Comparison of ENCODE assay signal across 32 cellular contexts in genomic region chr19:48452656-48453480, GRCh38. TPM values are rescaled to one million over a fixed set of nuclear protein-coding genes. Genes with fewer than 3 reads are reported as not detected.
DNase-seq lines count a peak whose midpoint lies in the region; ATAC-seq and TF ChIP-seq lines count a peak whose summit lies in the region.
"Had no signal": no experiment of that assay in that cellular context is flagged by ENCODE, and none has a peak within 500 bp of the region (broad histone marks: within the 10 kb centered on the region; RNA-seq: fewer than 3 reads in every experiment).

No MANE protein-coding gene starts in this region.

- POLR2A ChIA-PET in SK-N-SH (lab: Yijun Ruan, JAX), result no interaction called here

- WGBS in SK-N-SH (ENCODE audit: low lambda C conversion rate), result 94% methylated on average over 24 of the region's 34 CpGs

- intact Hi-C loops in sciatic nerve (cut with DNase I), result no loop called here

- no peak for TF ChIP-seq EP300 in SK-N-SH (IDR thresholded peaks at IDR 0.05; ENCODE audit: borderline replicate concordance in 1 of 2, low read depth in 1 of 2, low read length in 1 of 2)

- H3K9me3 ChIP-seq in SK-N-SH, result no peaks in the 10 kb centered on the region
- H3K9me3 ChIP-seq: body of pancreas, gastrocnemius medialis, HAP-1, ovary, suprapubic skin had no signal

- H3K9me3 Mint-ChIP-seq in type B pancreatic cell, result no peaks in the 10 kb centered on the region
- H3K9me3 Mint-ChIP-seq: activated CD8-positive, alpha-beta T cell treated with anti-CD3 and anti-CD28 coated beads for 36 hours; activated T-helper 1 cell treated with anti-CD3 and anti-CD28 coated beads, Interleukin-12 subunit alpha, Interleukin-12 subunit beta, Interleukin-2, Interleukin-4 antibody, amounts not matched to agents 30 ng/mL and 10 ng/mL and 1 ng/mL, durations not matched to agents 14 hours and 24 hours and 36 hours; CD14-positive monocyte; memory B cell; nephron had no signal

- ATAC-seq in SK-N-SH treated with all-trans-retinoic acid at 6 μM for 48 hours, result no peak
- peak; percentile 47 for ATAC-seq in sciatic nerve
- no peak for ATAC-seq in GM18505 (IDR thresholded peaks at IDR 0.05; ENCODE audit: unreplicated experiment)
- ATAC-seq: activated CD8-positive, alpha-beta T cell treated with anti-CD3 and anti-CD28 coated beads for 36 hours; body of pancreas had no signal

- H3K4me1 ChIP-seq in SK-N-SH (ENCODE audit: control insufficient read depth in 1 of 2, insufficient read depth in 2 of 2, low read depth in 1 of 2, low read length in 1 of 2), result no peaks in the 10 kb centered on the region
- H3K4me1 ChIP-seq: body of pancreas, suprapubic skin had no signal

- no peak overlapping the region for H2AFZ ChIP-seq in SK-N-SH (ENCODE audit: low read depth)
- H2AFZ ChIP-seq: PC-9 had no signal

- CTCF ChIA-PET in SK-N-SH (lab: Yijun Ruan, JAX), result interaction anchor here (0.6 to 1.0 kb wide), 2 partner anchors 7 to 37 kb away, joined by 3 read pairs; no protein-coding TSS in a partner anchor

- no peaks in the 10 kb centered on the region for H3K4me1 Mint-ChIP-seq in type B pancreatic cell (ENCODE audit: unreplicated experiment)
- H3K4me1 Mint-ChIP-seq: nephron had no signal

- no peak overlapping the region for H3K9ac ChIP-seq in SK-N-SH

- DNase-seq in SK-N-SH, result peak; percentile 17
- DNase-seq in sciatic nerve (ENCODE audit: low spot score), result no peak
- DNase-seq in type B pancreatic cell (ENCODE audit: extremely low spot score, unreplicated experiment), result no peak
- DNase-seq: activated CD8-positive, alpha-beta memory T cell treated with anti-CD3 and anti-CD28 coated beads, Interleukin-2, amount 50 U/mL, for 48 hours; activated CD8-positive, alpha-beta T cell treated with anti-CD3 and anti-CD28 coated beads for 36 hours; activated naive CD4-positive, alpha-beta T cell treated with anti-CD3 and anti-CD28 coated beads, Interleukin-2, amount 50 U/mL, for 16 hours; body of pancreas; DMS79; dorsolateral prefrontal cortex; gastrocnemius medialis; Kasumi-1; NCI-H1417 treated with DMSO at 0.1 percent for 48 hours; NCI-H2081 treated with DMSO at 0.1 percent for 48 hours; NCI-H345; NCI-H69; retina; SHP77; stimulated activated naive CD4-positive, alpha-beta T cell had no signal

- no peaks in the 10 kb centered on the region for H3K27me3 ChIP-seq in SK-N-SH (ENCODE audit: insufficient read depth)
- H3K27me3 ChIP-seq in layer of hippocampus (ENCODE audit: control insufficient read depth, insufficient read depth, low read length), result no peaks in the 10 kb centered on the region
- H3K27me3 ChIP-seq: body of pancreas, dorsolateral prefrontal cortex, gastrocnemius medialis, ovary, suprapubic skin had no signal

- no peak overlapping the region for H3K27ac Mint-ChIP-seq in type B pancreatic cell
- H3K27ac Mint-ChIP-seq: activated CD8-positive, alpha-beta T cell treated with anti-CD3 and anti-CD28 coated beads for 36 hours; activated T-helper 1 cell treated with anti-CD3 and anti-CD28 coated beads, Interleukin-12 subunit alpha, Interleukin-12 subunit beta, Interleukin-2, Interleukin-4 antibody, amounts not matched to agents 30 ng/mL and 10 ng/mL and 1 ng/mL, durations not matched to agents 14 hours and 24 hours and 36 hours; memory B cell; nephron had no signal

- TF ChIP-seq POLR2A in GM18505 (IDR thresholded peaks at IDR 0.05; ENCODE audit: borderline replicate concordance, extremely low read depth, insufficient read depth, insufficient read length), result no peak

- no peak for TF ChIP-seq RAD21 in SK-N-SH (IDR thresholded peaks at IDR 0.05; ENCODE audit: low read length)

- H3K27ac ChIP-seq in SK-N-SH (ENCODE audit: low read depth in 2 of 2, low read length in 1 of 2) (no peak overlapping the region), layer of hippocampus (ENCODE audit: low read depth, low read length) (peak overlapping the region; percentile 10)
- H3K27ac ChIP-seq: 22Rv1, body of pancreas, gastrocnemius medialis, ovary, suprapubic skin had no signal

- no peaks in the 10 kb centered on the region for H3K27me3 Mint-ChIP-seq in type B pancreatic cell
- H3K27me3 Mint-ChIP-seq: activated CD8-positive, alpha-beta T cell treated with anti-CD3 and anti-CD28 coated beads for 36 hours; memory B cell had no signal

- peaks cover 32 to 49% of the 10 kb centered on the region in 2 experiments for H3K36me3 ChIP-seq in SK-N-SH (replicated peaks in 1 of 2; ENCODE audit: control insufficient read depth in 1 of 2, insufficient read depth in 2 of 2, low read length in 1 of 2)
- H3K36me3 ChIP-seq: ovary had no signal

- no peak for TF ChIP-seq CTCF in SK-N-SH (IDR thresholded peaks at IDR 0.05)
- no peak for TF ChIP-seq CTCF in type B pancreatic cell (conservative IDR thresholded peaks at IDR 0.05)

- H3F3A ChIP-seq in SK-N-SH (replicated peaks; ENCODE audit: insufficient read depth), result peaks cover 11% of the 10 kb centered on the region

- H4K20me1 ChIP-seq in SK-N-SH (ENCODE audit: insufficient read depth), result no peaks in the 10 kb centered on the region

- H3K9me2 ChIP-seq in SK-N-SH, result no peaks in the 10 kb centered on the region

- no peak overlapping the region for H3K4me3 Mint-ChIP-seq in type B pancreatic cell
- H3K4me3 Mint-ChIP-seq: activated CD8-positive, alpha-beta T cell treated with anti-CD3 and anti-CD28 coated beads for 36 hours; activated T-helper 1 cell treated with anti-CD3 and anti-CD28 coated beads, Interleukin-12 subunit alpha, Interleukin-12 subunit beta, Interleukin-2, Interleukin-4 antibody, amounts not matched to agents 30 ng/mL and 10 ng/mL and 1 ng/mL, durations not matched to agents 14 hours and 24 hours and 36 hours; CD14-positive monocyte; memory B cell; nephron had no signal

- peaks cover 20% of the 10 kb centered on the region for H3K79me2 ChIP-seq in SK-N-SH (ENCODE audit: insufficient read depth)

- H3K36me3 Mint-ChIP-seq in type B pancreatic cell, result peaks cover 13% of the 10 kb centered on the region

- no peak overlapping the region for H3K4me3 ChIP-seq in SK-N-SH (ENCODE audit: low read depth in 2 of 2, low read length in 1 of 2)
- H3K4me3 ChIP-seq: body of pancreas, dorsolateral prefrontal cortex, gastrocnemius medialis, HAP-1, ovary, PC-9, smooth muscle cell, suprapubic skin had no signal

- H3K4me2 ChIP-seq in SK-N-SH, result no peak overlapping the region
- H3K4me2 ChIP-seq: PC-9, smooth muscle cell had no signal

TF ChIP-seq in SK-N-SH, 30 proteins besides CTCF, POLR2A, EP300 and RAD21 (continues in another document):
- TF ChIP-seq, protein P1, sequence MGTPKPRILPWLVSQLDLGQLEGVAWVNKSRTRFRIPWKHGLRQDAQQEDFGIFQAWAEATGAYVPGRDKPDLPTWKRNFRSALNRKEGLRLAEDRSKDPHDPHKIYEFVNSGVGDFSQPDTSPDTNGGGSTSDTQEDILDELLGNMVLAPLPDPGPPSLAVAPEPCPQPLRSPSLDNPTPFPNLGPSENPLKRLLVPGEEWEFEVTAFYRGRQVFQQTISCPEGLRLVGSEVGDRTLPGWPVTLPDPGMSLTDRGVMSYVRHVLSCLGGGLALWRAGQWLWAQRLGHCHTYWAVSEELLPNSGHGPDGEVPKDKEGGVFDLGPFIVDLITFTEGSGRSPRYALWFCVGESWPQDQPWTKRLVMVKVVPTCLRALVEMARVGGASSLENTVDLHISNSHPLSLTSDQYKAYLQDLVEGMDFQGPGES (IDR thresholded peaks at IDR 0.05; ENCODE audit: low read depth, low read length), result no peak

TF ChIP-seq in SK-N-SH treated with all-trans-retinoic acid at 6 μM for 48 hours, 23 proteins besides CTCF, POLR2A, EP300 and RAD21 (continues in another document):
- TF ChIP-seq RARB (CRISPR knock-in tag; IDR thresholded peaks at IDR 0.05) (no peak), ZFP30 (CRISPR knock-in tag; IDR thresholded peaks at IDR 0.05) (no peak), ZNF8 (CRISPR knock-in tag; IDR thresholded peaks at IDR 0.05) (no peak), CSDC2 (CRISPR knock-in tag; IDR thresholded peaks at IDR 0.05) (no peak), ARNTL (CRISPR knock-in tag; IDR thresholded peaks at IDR 0.05; ENCODE audit: borderline replicate concordance, low read depth) (no peak), ZNF565 (CRISPR knock-in tag; conservative IDR thresholded peaks at IDR 0.05; ENCODE audit: low read depth) (no peak), ISL1 (CRISPR knock-in tag; IDR thresholded peaks at IDR 0.05) (no peak)

RNA-seq across cellular contexts. Expression of gene KCNJ14, which starts 2.5 kb away (rescaled TPM):
- polyA plus RNA-seq in SK-N-SH (2012; rRNA removed), result 1.1 and 1.2 TPM in 2 replicates
- 0.54 and 0.93 TPM in 2 replicates for polyA plus RNA-seq in SK-N-SH (2012; cell fraction: cytosol; rRNA removed)
- 6.1 and 7.2 TPM in 2 replicates for polyA plus RNA-seq in SK-N-SH (2012; cell fraction: nucleus; rRNA removed)
- total RNA-seq in sciatic nerve (0.71 TPM), type B pancreatic cell (ENCODE audit: low replicate concordance) (1.8 TPM in 2 replicates)

RNA-seq across cellular contexts. Expression of gene GRWD1, which starts 7.1 kb away (rescaled TPM):
- 34.1 and 36.6 TPM in 2 replicates for polyA plus RNA-seq in SK-N-SH (2012; rRNA removed)
- polyA plus RNA-seq in SK-N-SH (2012; cell fraction: cytosol; rRNA removed), result 23.8 and 30.6 TPM in 2 replicates
- polyA plus RNA-seq in SK-N-SH (2012; cell fraction: nucleus; rRNA removed), result 29.1 and 29.6 TPM in 2 replicates
- total RNA-seq in sciatic nerve (23.4 TPM), type B pancreatic cell (ENCODE audit: low replicate concordance) (37.2 and 44.0 TPM in 2 replicates)

RNA-seq across cellular contexts. Expression of gene CYTH2, which starts 16.3 kb away (rescaled TPM):
- 69.5 and 77.6 TPM in 2 replicates for polyA plus RNA-seq in SK-N-SH (2012; rRNA removed)
- 42.6 and 43.6 TPM in 2 replicates for polyA plus RNA-seq in SK-N-SH (2012; cell fraction: cytosol; rRNA removed)
- 308 and 364 TPM in 2 replicates for polyA plus RNA-seq in SK-N-SH (2012; cell fraction: nucleus; rRNA removed)
- total RNA-seq in sciatic nerve, result 62.7 TPM
- 115 and 139 TPM in 2 replicates for total RNA-seq in type B pancreatic cell (ENCODE audit: low replicate concordance)

RNA-seq across cellular contexts. Expression of gene LMTK3, which starts 58.8 kb away (rescaled TPM):
- polyA plus RNA-seq in SK-N-SH (2012; rRNA removed), result 2.0 and 3.2 TPM in 2 replicates
- 1.0 and 2.3 TPM in 2 replicates for polyA plus RNA-seq in SK-N-SH (2012; cell fraction: cytosol; rRNA removed)
- 10.9 and 13.2 TPM in 2 replicates for polyA plus RNA-seq in SK-N-SH (2012; cell fraction: nucleus; rRNA removed)
- total RNA-seq in sciatic nerve (0.76 TPM), type B pancreatic cell (ENCODE audit: low replicate concordance) (12.2 and 21.6 TPM in 2 replicates)
- total RNA-seq: gastrocnemius medialis had no signal
- polyA plus RNA-seq: CD14-positive monocyte, fibroblast of lung had no signal

RNA-seq across cellular contexts. Expression of gene GRIN2D, which starts 59.4 kb away (rescaled TPM):
- polyA plus RNA-seq in SK-N-SH (2012; rRNA removed), result 0.54 and 0.92 TPM in 2 replicates
- 0.28 and 0.56 TPM in 2 replicates for polyA plus RNA-seq in SK-N-SH (2012; cell fraction: cytosol; rRNA removed)
- 1.3 and 1.4 TPM in 2 replicates for polyA plus RNA-seq in SK-N-SH (2012; cell fraction: nucleus; rRNA removed)
- total RNA-seq in sciatic nerve (1.1 TPM), type B pancreatic cell (ENCODE audit: low replicate concordance) (0.45 and 0.58 TPM in 2 replicates)
